ENCODE assay signal across 12 cellular contexts in genomic region chr9:3337515-3337914, GRCh38.
DNase-seq lines count a peak whose midpoint lies in the region; ATAC-seq and TF ChIP-seq lines count a peak whose summit lies in the region.
"Had no signal": no experiment of that assay in that cellular context is flagged by ENCODE, and none has a peak within 500 bp of the region (broad histone marks: within the 10 kb centered on the region; RNA-seq: fewer than 3 reads in every experiment).

No MANE protein-coding gene starts in this region.

- H3K9me3 Mint-ChIP-seq in activated T-cell treated with anti-CD3 and anti-CD28 coated beads, Interleukin-2, amount 50 U/mL, for 72 hours: peaks cover 0 to 2% of the 10 kb centered on the region in 2 donors
- H3K9me3 Mint-ChIP-seq: dendritic cell treated with granulocyte-macrophage colony-stimulating factor and Interleukin-4, amounts not matched to agents 40 ng/mL and 50 ng/mL, for 4 days; neural crest cell had no signal

- H3K27me3 ChIP-seq in GM23248 (replicated peaks; ENCODE audit: insufficient read depth): no peaks in the 10 kb centered on the region
- H3K27me3 ChIP-seq in rectal smooth muscle tissue (ENCODE audit: control insufficient read depth, insufficient read depth, low read length): no peaks in the 10 kb centered on the region

- H3K9me3 ChIP-seq in GM23248 (ENCODE audit: low read depth): no peaks in the 10 kb centered on the region

- no peak overlapping the region for H3K27ac Mint-ChIP-seq in activated T-cell treated with anti-CD3 and anti-CD28 coated beads, Interleukin-2, amount 50 U/mL, for 72 hours
- H3K27ac Mint-ChIP-seq: dendritic cell treated with granulocyte-macrophage colony-stimulating factor and Interleukin-4, amounts not matched to agents 40 ng/mL and 50 ng/mL, for 4 days; stimulated activated memory B cell treated with anti-CD40 and anti-IgM and Interleukin-4, amounts not matched to agents 10 μg/mL and 1 μg/mL and 100 μg/mL, for 72 hours had no signal

- no peaks in the 10 kb centered on the region for H4K20me1 ChIP-seq in GM23248 (ENCODE audit: insufficient read depth)

- DNase-seq in GM23248 (peak; percentile 75), foreskin fibroblast (peak; percentile 53 to 80), ureter (ENCODE audit: low spot score) (no peak), NCI-H2029 (lab: John Stamatoyannopoulos, UW) (no peak), GM19240 (ENCODE audit: insufficient read length, low spot score) (no peak)
- DNase-seq in activated T-cell treated with anti-CD3 and anti-CD28 coated beads, Interleukin-2, amount 50 U/mL, for 72 hours: no peak
- no peak for DNase-seq in NK-92 treated with Interleukin-12 subunit alpha and Interleukin-12 subunit beta, amount 100 ng/mL, for 24 hours (lab: John Stamatoyannopoulos, UW)
- DNase-seq: NCI-H187 had no signal

- no peaks in the 10 kb centered on the region for H3K9me2 ChIP-seq in GM23248 (ENCODE audit: insufficient read depth)

- no peaks in the 10 kb centered on the region for H3K36me3 ChIP-seq in GM23248 (ENCODE audit: low read depth)
- H3K36me3 ChIP-seq in rectal smooth muscle tissue (ENCODE audit: control insufficient read depth, insufficient read depth, low read length): no peaks in the 10 kb centered on the region

- TF ChIP-seq CTCF in foreskin fibroblast (IDR thresholded peaks at IDR 0.05; ENCODE audit: low read depth, low read length): no peak

- ATAC-seq in activated T-cell treated with anti-CD3 and anti-CD28 coated beads, Interleukin-2, amount 50 U/mL, for 72 hours (replicated peaks in 1 of 2): peak; percentile 39 to 43
- ATAC-seq: stimulated activated memory B cell treated with anti-CD40 and anti-IgM and Interleukin-4, amounts not matched to agents 10 μg/mL and 1 μg/mL and 100 μg/mL, for 72 hours had no signal

- no peaks in the 10 kb centered on the region for H3K79me2 ChIP-seq in GM23248 (ENCODE audit: insufficient read depth)

- H3K4me1 ChIP-seq in GM23248 (ENCODE audit: insufficient read depth): peaks cover 15% of the 10 kb centered on the region
- no peaks in the 10 kb centered on the region for H3K4me1 ChIP-seq in rectal smooth muscle tissue (ENCODE audit: control insufficient read depth, insufficient read depth, low read length)

- H3K4me3 Mint-ChIP-seq in activated T-cell treated with anti-CD3 and anti-CD28 coated beads, Interleukin-2, amount 50 U/mL, for 72 hours: no peak overlapping the region
- H3K4me3 Mint-ChIP-seq: dendritic cell treated with granulocyte-macrophage colony-stimulating factor and Interleukin-4, amounts not matched to agents 40 ng/mL and 50 ng/mL, for 4 days; neural crest cell; stimulated activated memory B cell treated with anti-CD40 and anti-IgM and Interleukin-4, amounts not matched to agents 10 μg/mL and 1 μg/mL and 100 μg/mL, for 72 hours had no signal

- H3K4me1 Mint-ChIP-seq in activated T-cell treated with anti-CD3 and anti-CD28 coated beads, Interleukin-2, amount 50 U/mL, for 72 hours (ENCODE audit: low read depth): peaks cover 34% of the 10 kb centered on the region

- in situ Hi-C loops in GM23248 (cut with MboI): no loop called here

- peak overlapping the region; percentile 28 for H3K27ac ChIP-seq in GM23248
- peak overlapping the region; percentile 51 for H3K27ac ChIP-seq in rectal smooth muscle tissue (ENCODE audit: low read depth, low read length)

- H2AFZ ChIP-seq in GM23248: peak overlapping the region; percentile 50; the same call in 1 of the 2 replicates

- no peak overlapping the region for H3K9ac ChIP-seq in GM23248
- H3K9ac ChIP-seq in rectal smooth muscle tissue (ENCODE audit: low read length): no peak overlapping the region

- H3K27me3 Mint-ChIP-seq in activated T-cell treated with anti-CD3 and anti-CD28 coated beads, Interleukin-2, amount 50 U/mL, for 72 hours (ENCODE audit: low read depth): no peaks in the 10 kb centered on the region
- H3K27me3 Mint-ChIP-seq: dendritic cell treated with granulocyte-macrophage colony-stimulating factor and Interleukin-4, amounts not matched to agents 40 ng/mL and 50 ng/mL, for 4 days; stimulated activated memory B cell treated with anti-CD40 and anti-IgM and Interleukin-4, amounts not matched to agents 10 μg/mL and 1 μg/mL and 100 μg/mL, for 72 hours had no signal

- WGBS in GM23248 (ENCODE audit: low coverage in 1 of 2, low lambda C conversion rate in 2 of 2, missing lambda C conversion rate in 2 of 2), 2 experiments: 19 to 22% methylated on average over 1 of the region's 1 CpG

- peaks cover 4 to 6% of the 10 kb centered on the region in 2 donors for H3K36me3 Mint-ChIP-seq in activated T-cell treated with anti-CD3 and anti-CD28 coated beads, Interleukin-2, amount 50 U/mL, for 72 hours (ENCODE audit: insufficient read depth in 2 of 2)

- H3F3A ChIP-seq in GM23248 (ENCODE audit: insufficient read depth): peaks cover 11% of the 10 kb centered on the region; the same call in 1 of the 2 replicates

- peak overlapping the region; percentile 27 for H3K4me2 ChIP-seq in GM23248 (ENCODE audit: unreplicated experiment)

- H3K4me3 ChIP-seq in GM23248: no peak overlapping the region
- no peak overlapping the region for H3K4me3 ChIP-seq in foreskin fibroblast (ENCODE audit: low read depth in 1 of 2, low read length in 2 of 2)
- H3K4me3 ChIP-seq in rectal smooth muscle tissue (ENCODE audit: low read length): no peak overlapping the region

Comparison
In these comparisons a context has a peak if more than half of its experiments do, and no peak if none do; other contexts are left out.
1. DNase-seq: peak in GM23248 (single experiment) and foreskin fibroblast (2 of 2); none in activated T-cell treated with anti-CD3 and anti-CD28 coated beads, Interleukin-2, amount 50 U/mL, for 72 hours (0 of 2), ureter (single experiment), NCI-H2029 (single experiment), GM19240 (single experiment) and NK-92 treated with Interleukin-12 subunit alpha and Interleukin-12 subunit beta, amount 100 ng/mL, for 24 hours (single experiment).